ENCODE assay signal across 8 cellular contexts in genomic region chr5:176533894-176534611, GRCh38. TPM values are rescaled to one million over a fixed set of nuclear protein-coding genes. Genes with fewer than 3 reads are reported as not detected.
DNase-seq lines count a peak whose midpoint lies in the region; ATAC-seq and TF ChIP-seq lines count a peak whose summit lies in the region.

No MANE protein-coding gene starts in this region.

- H3K27ac Mint-ChIP-seq in naive thymus-derived CD4-positive, alpha-beta T cell = peak overlapping the region; percentile 88 to 100 (median 99)

- no peak for ATAC-seq in SK-N-SH treated with all-trans-retinoic acid at 6 μM for 48 hours
- ATAC-seq in naive thymus-derived CD4-positive, alpha-beta T cell = no peak
- no peak for ATAC-seq in GM18870 (IDR thresholded peaks at IDR 0.05; ENCODE audit: unreplicated experiment)
- ATAC-seq in HG03378 (IDR thresholded peaks at IDR 0.05; ENCODE audit: unreplicated experiment) = no peak

- H3K4me1 ChIP-seq in GM23248 (ENCODE audit: insufficient read depth) = peaks cover 11% of the 10 kb centered on the region
- H3K4me1 ChIP-seq in naive thymus-derived CD4-positive, alpha-beta T cell (ENCODE audit: control insufficient read depth in 2 of 2, insufficient read depth in 2 of 2, low read length in 2 of 2) = peaks cover 64% of the 10 kb centered on the region in 2 donors

- CTCF ChIA-PET in naive thymus-derived CD4-positive, alpha-beta T cell (lab: Charles Lee) = interaction anchor here (0.5 to 2.1 kb wide), 6 partner anchors 9 to 919 kb away, joined by 3 to 14 read pairs (median 4); partner anchors contain the start of gene FAF2

- in situ Hi-C loops in GM23248 (cut with MboI) = no loop called here

- no peak overlapping the region for H3K4me3 ChIP-seq in GM23248
- peak overlapping the region; percentile 100 for H3K4me3 ChIP-seq in naive thymus-derived CD4-positive, alpha-beta T cell (ENCODE audit: low read length)

- DNase-seq in GM23248 (peak; percentile 32), cerebellar cortex (ENCODE audit: low spot score) (peak; percentile 32), DMS53 (lab: John Stamatoyannopoulos, UW) (no peak), GOT3 (lab: John Stamatoyannopoulos, UW) (no peak)
- peak in 8 of 9 donors; percentile 42 to 69 (median 60) for DNase-seq in naive thymus-derived CD4-positive, alpha-beta T cell

- no peaks in the 10 kb centered on the region for H3K9me3 ChIP-seq in GM23248 (ENCODE audit: low read depth)
- H3K9me3 ChIP-seq in naive thymus-derived CD4-positive, alpha-beta T cell (ENCODE audit: control insufficient read depth in 2 of 3, low read length in 3 of 3) = no peaks in the 10 kb centered on the region

- WGBS in GM23248 (ENCODE audit: low coverage in 1 of 2, low lambda C conversion rate in 2 of 2, missing lambda C conversion rate in 2 of 2), 2 experiments = 46 to 47% methylated on average over 10 of the region's 10 CpGs

- no peaks in the 10 kb centered on the region for H3K27me3 ChIP-seq in GM23248 (replicated peaks; ENCODE audit: insufficient read depth)
- no peaks in the 10 kb centered on the region for H3K27me3 ChIP-seq in naive thymus-derived CD4-positive, alpha-beta T cell (ENCODE audit: control insufficient read depth in 2 of 2, insufficient read depth in 2 of 2, low read length in 2 of 2)

- peaks cover 41 to 59% (median 52%) of the 10 kb centered on the region in 7 donors for H3K4me1 Mint-ChIP-seq in naive thymus-derived CD4-positive, alpha-beta T cell

- intact Hi-C loops in naive thymus-derived CD4-positive, alpha-beta T cell (cut with micrococcal nuclease) = loop anchor here (1.0 to 10.0 kb wide), 4 partner anchors 9 to 879 kb away; partner anchors contain the start of genes HRH2 (in 1 of the 2), PRELID1 (in 1 of the 2) and RAB24 (in 1 of the 2)

- peaks cover 0 to 8% (median 0%) of the 10 kb centered on the region in 11 donors for H3K9me3 Mint-ChIP-seq in naive thymus-derived CD4-positive, alpha-beta T cell

- no peak overlapping the region for H3K4me2 ChIP-seq in GM23248 (ENCODE audit: unreplicated experiment)

- peak overlapping the region; percentile 96 to 100 (median 99) for H3K4me3 Mint-ChIP-seq in naive thymus-derived CD4-positive, alpha-beta T cell

- no peaks in the 10 kb centered on the region for H3K27me3 Mint-ChIP-seq in naive thymus-derived CD4-positive, alpha-beta T cell

- no peaks in the 10 kb centered on the region for H3K9me2 ChIP-seq in GM23248 (ENCODE audit: insufficient read depth)

- no peak overlapping the region for H3K9ac ChIP-seq in GM23248

- H2AFZ ChIP-seq in GM23248 = no peak overlapping the region

- no peaks in the 10 kb centered on the region for H4K20me1 ChIP-seq in GM23248 (ENCODE audit: insufficient read depth)

- peaks cover 38% of the 10 kb centered on the region for H3K79me2 ChIP-seq in GM23248 (ENCODE audit: insufficient read depth)

- POLR2A ChIA-PET in naive thymus-derived CD4-positive, alpha-beta T cell (lab: Charles Lee) = interaction anchor here (0.6 to 15.9 kb wide), 13 partner anchors 6 to 172 kb away, joined by 3 to 251 read pairs (median 6); partner anchors contain the start of genes CDHR2, FAF2, KIAA1191 and RNF44

- peaks cover 11% of the 10 kb centered on the region for H3F3A ChIP-seq in GM23248 (ENCODE audit: insufficient read depth)

- no peaks in the 10 kb centered on the region for H3K36me3 ChIP-seq in GM23248 (ENCODE audit: low read depth)
- peaks cover 7 to 43% (median 11%) of the 10 kb centered on the region in 3 experiments for H3K36me3 ChIP-seq in naive thymus-derived CD4-positive, alpha-beta T cell (ENCODE audit: control insufficient read depth in 2 of 3, insufficient read depth in 3 of 3, low read length in 3 of 3)

- peaks cover 10 to 38% (median 15%) of the 10 kb centered on the region in 5 donors for H3K36me3 Mint-ChIP-seq in naive thymus-derived CD4-positive, alpha-beta T cell

- H3K27ac ChIP-seq in GM23248 = no peak overlapping the region
- H3K27ac ChIP-seq in naive thymus-derived CD4-positive, alpha-beta T cell (ENCODE audit: low read depth, low read length) = peak overlapping the region; percentile 96

TF ChIP-seq in SK-N-SH treated with all-trans-retinoic acid at 6 μM for 48 hours, 23 proteins besides CTCF, POLR2A, EP300 and RAD21:
- peak; percentile 90 for TF ChIP-seq ZFP3 (CRISPR knock-in tag; IDR thresholded peaks at IDR 0.05)
- no peak for TF ChIP-seq SNAI2 (CRISPR knock-in tag; IDR thresholded peaks at IDR 0.05)
TF ChIP-seq in SK-N-SH treated with all-trans-retinoic acid at 6 μM for 48 hours: peak in this region for 1.

RNA-seq across cellular contexts. Expression of gene RNF44, which starts 3.1 kb away (rescaled TPM):
- 2.9 and 3.9 TPM in 2 replicates for total RNA-seq in GM23248 (2014; rRNA removed; shearing (Covaris generic))
- 2.0 and 2.1 TPM in 2 replicates for polyA plus RNA-seq in GM23248 (2016; fragmentation: Nextera tagmentation; extraction: Ambion mirVana)
- total RNA-seq in naive thymus-derived CD4-positive, alpha-beta T cell = 100 to 1,000 TPM; 145 to 305 (median 280) TPM
- polyA plus RNA-seq in naive thymus-derived CD4-positive, alpha-beta T cell = 1 to 10 TPM; 3.3 to 5.0 TPM

RNA-seq across cellular contexts. Expression of gene CDHR2, which starts 15.1 kb away (rescaled TPM):
- not detected in 2 replicates for total RNA-seq in GM23248 (2014; rRNA removed; shearing (Covaris generic))
- polyA plus RNA-seq in GM23248 (2016; fragmentation: Nextera tagmentation; extraction: Ambion mirVana) = not detected in 2 replicates
- total RNA-seq in naive thymus-derived CD4-positive, alpha-beta T cell = 1 to 10 TPM; 1.0 to 3.3 (median 2.5) TPM
- polyA plus RNA-seq in naive thymus-derived CD4-positive, alpha-beta T cell = not detected

Comparison
In these comparisons a context has a peak if more than half of its experiments do, and no peak if none do; other contexts are left out.
1. DNase-seq: peak in GM23248 (single experiment), cerebellar cortex (single experiment) and naive thymus-derived CD4-positive, alpha-beta T cell (8 of 9); none in DMS53 (single experiment) and GOT3 (single experiment).
2. RNA of gene RNF44, which starts 3.1 kb away (total RNA-seq): 145 to 305 TPM in naive thymus-derived CD4-positive, alpha-beta T cell; 2.9 to 3.9 TPM in GM23248; every median in the first group is over 10 times any median in the second.